Comparison of ENCODE assay signal across 1 cellular context in genomic region chr1:226083303-226084101, GRCh38.
TF ChIP-seq lines count a peak whose summit lies in the region.

No MANE protein-coding gene starts in this region.

TF ChIP-seq in GM12878, 131 proteins besides CTCF, POLR2A, EP300 and RAD21 (continued from another document):
- TF ChIP-seq ZBTB4 (CRISPR knock-in tag; IDR thresholded peaks at IDR 0.05) (peak; percentile 75; the same call in 1 of the 2 replicates), BACH1 (IDR thresholded peaks at IDR 0.05; ENCODE audit: borderline replicate concordance) (peak; percentile 35; the same call in 1 of the 2 replicates), STAT3 (IDR thresholded peaks at IDR 0.05; ENCODE audit: low read depth, low read length) (no peak), RCOR1 (conservative IDR thresholded peaks at IDR 0.05; ENCODE audit: low read depth, low read length) (no peak), CHD4 (IDR thresholded peaks at IDR 0.05) (no peak), IRF5 (IDR thresholded peaks at IDR 0.05; ENCODE audit: borderline replicate concordance) (no peak), KDM1A (IDR thresholded peaks at IDR 0.05; ENCODE audit: borderline replicate concordance) (no peak), YY1 (IDR thresholded peaks at IDR 0.05; ENCODE audit: low read depth, low read length) (no peak), ATF7 (IDR thresholded peaks at IDR 0.05; ENCODE audit: low read depth) (no peak), RFX5 (IDR thresholded peaks at IDR 0.05; ENCODE audit: low read depth, low read length) (no peak), BCLAF1 (IDR thresholded peaks at IDR 0.05) (no peak)
